In genomic region chr7:138753611-138754010, GRCh38 we compare ENCODE assay signal across 18 cellular contexts. TPM values are rescaled to one million over a fixed set of nuclear protein-coding genes. Genes with fewer than 3 reads are reported as not detected.
DNase-seq lines count a peak whose midpoint lies in the region; ATAC-seq and TF ChIP-seq lines count a peak whose summit lies in the region.
"Had no signal": no experiment of that assay in that cellular context is flagged by ENCODE, and none has a peak within 500 bp of the region (broad histone marks: within the 10 kb centered on the region; RNA-seq: fewer than 3 reads in every experiment).

No MANE protein-coding gene starts in this region.

- H3K9me2 ChIP-seq in Loucy (replicated peaks; ENCODE audit: low read depth, low read length), result no peaks in the 10 kb centered on the region

- peaks cover 80% of the 10 kb centered on the region for H3K4me1 Mint-ChIP-seq in activated T-cell treated with anti-CD3 and anti-CD28 coated beads, Interleukin-2, amount 50 U/mL, for 24 hours (ENCODE audit: low read depth)
- peaks cover 71% of the 10 kb centered on the region for H3K4me1 Mint-ChIP-seq in activated T-helper 1 cell treated with anti-CD3 and anti-CD28 coated beads, Interleukin-12 subunit alpha, Interleukin-12 subunit beta, Interleukin-2, Interleukin-4 antibody, amounts not matched to agents 30 ng/mL and 10 ng/mL and 1 ng/mL, durations not matched to agents 14 hours and 24 hours and 36 hours (ENCODE audit: low read depth)
- peaks cover 31 to 73% (median 61%) of the 10 kb centered on the region in 4 donors for H3K4me1 Mint-ChIP-seq in naive thymus-derived CD8-positive, alpha-beta T cell

- H2AFZ ChIP-seq in Loucy (ENCODE audit: low read length), result no peak overlapping the region

- H3K4me1 ChIP-seq in Loucy (ENCODE audit: insufficient read depth, low read length, poor library complexity, severe bottlenecking) (peaks cover 70% of the 10 kb centered on the region), left lung (peaks cover 0 to 7% of the 10 kb centered on the region in 2 donors)
- H3K4me1 ChIP-seq: sigmoid colon had no signal

- TF ChIP-seq CTCF in Loucy (conservative IDR thresholded peaks at IDR 0.05; ENCODE audit: low read length) (no peak), left lung (IDR thresholded peaks at IDR 0.05) (no peak)

- H3K79me2 ChIP-seq in Loucy (ENCODE audit: insufficient read depth, low read length), result no peaks in the 10 kb centered on the region

- H3K9ac ChIP-seq in Loucy (ENCODE audit: low read depth, low read length, poor library complexity, severe bottlenecking), result peak overlapping the region; percentile 57

- no peaks in the 10 kb centered on the region for H3K36me3 Mint-ChIP-seq in activated T-cell treated with anti-CD3 and anti-CD28 coated beads, Interleukin-2, amount 50 U/mL, for 24 hours (ENCODE audit: low read depth)
- no peaks in the 10 kb centered on the region for H3K36me3 Mint-ChIP-seq in activated T-helper 1 cell treated with anti-CD3 and anti-CD28 coated beads, Interleukin-12 subunit alpha, Interleukin-12 subunit beta, Interleukin-2, Interleukin-4 antibody, amounts not matched to agents 30 ng/mL and 10 ng/mL and 1 ng/mL, durations not matched to agents 14 hours and 24 hours and 36 hours (ENCODE audit: low read depth)
- H3K36me3 Mint-ChIP-seq in naive thymus-derived CD8-positive, alpha-beta T cell, result no peaks in the 10 kb centered on the region
- H3K36me3 Mint-ChIP-seq: brain, IgD-negative memory B cell had no signal

- DNase-seq in activated T-cell treated with anti-CD3 and anti-CD28 coated beads, Interleukin-2, amount 50 U/mL, for 24 hours, result no peak
- no peak for DNase-seq in activated T-cell treated with anti-CD3 and anti-CD28 coated beads, Interleukin-2, amount 50 U/mL, for 48 hours
- peak; percentile 20 for DNase-seq in activated T-helper 1 cell treated with anti-CD3 and anti-CD28 coated beads, Interleukin-12 subunit alpha, Interleukin-12 subunit beta, Interleukin-2, Interleukin-4 antibody, amounts not matched to agents 30 ng/mL and 10 ng/mL and 1 ng/mL, durations not matched to agents 14 hours and 24 hours and 36 hours (ENCODE audit: low spot score)
- DNase-seq in naive thymus-derived CD8-positive, alpha-beta T cell, result peak in 4 of 10 donors; percentile 11 to 44 (median 32)
- DNase-seq in left lung, result no peak
- no peak for DNase-seq in foreskin melanocyte
- DNase-seq: esophagus squamous epithelium; midbrain; NCI-H2107; sigmoid colon; stimulated activated CD4-positive, alpha-beta T cell treated with anti-CD3 and anti-CD28 coated beads, Interleukin-2, amount 100 ng/mL, for 24 hours had no signal

- POLR2A ChIA-PET in naive thymus-derived CD8-positive, alpha-beta T cell (lab: Charles Lee), result no interaction called here

- no peaks in the 10 kb centered on the region for H3K27me3 Mint-ChIP-seq in activated T-cell treated with anti-CD3 and anti-CD28 coated beads, Interleukin-2, amount 50 U/mL, for 24 hours
- H3K27me3 Mint-ChIP-seq in activated T-helper 1 cell treated with anti-CD3 and anti-CD28 coated beads, Interleukin-12 subunit alpha, Interleukin-12 subunit beta, Interleukin-2, Interleukin-4 antibody, amounts not matched to agents 30 ng/mL and 10 ng/mL and 1 ng/mL, durations not matched to agents 14 hours and 24 hours and 36 hours (ENCODE audit: insufficient read depth), result peaks cover 1% of the 10 kb centered on the region
- H3K27me3 Mint-ChIP-seq in naive thymus-derived CD8-positive, alpha-beta T cell, result no peaks in the 10 kb centered on the region
- H3K27me3 Mint-ChIP-seq: brain had no signal

- no peak overlapping the region for H3K27ac ChIP-seq in left lung
- H3K27ac ChIP-seq: sigmoid colon had no signal

- H4K20me1 ChIP-seq in Loucy (ENCODE audit: insufficient read depth, low read length, poor library complexity, severe bottlenecking), result no peaks in the 10 kb centered on the region

- H3K4me3 ChIP-seq in Loucy (ENCODE audit: low read length, poor library complexity, severe bottlenecking) (peak overlapping the region; percentile 34), left lung (no peak overlapping the region)
- H3K4me3 ChIP-seq: esophagus squamous epithelium, GM12878, sigmoid colon had no signal

- peak overlapping the region; percentile 83 for H3K27ac Mint-ChIP-seq in activated T-cell treated with anti-CD3 and anti-CD28 coated beads, Interleukin-2, amount 50 U/mL, for 24 hours
- H3K27ac Mint-ChIP-seq in activated T-helper 1 cell treated with anti-CD3 and anti-CD28 coated beads, Interleukin-12 subunit alpha, Interleukin-12 subunit beta, Interleukin-2, Interleukin-4 antibody, amounts not matched to agents 30 ng/mL and 10 ng/mL and 1 ng/mL, durations not matched to agents 14 hours and 24 hours and 36 hours, result peak overlapping the region; percentile 80
- H3K27ac Mint-ChIP-seq in naive thymus-derived CD8-positive, alpha-beta T cell, result peak overlapping the region; percentile 81 to 99 (median 94)
- H3K27ac Mint-ChIP-seq: IgD-negative memory B cell had no signal

- H3K4me2 ChIP-seq in Loucy (ENCODE audit: low read depth, low read length, poor library complexity, severe bottlenecking), result peak overlapping the region; percentile 64

- H3F3A ChIP-seq in Loucy (ENCODE audit: low read depth), result peaks cover 3% of the 10 kb centered on the region; the same call in 1 of the 2 replicates

- intact Hi-C loops in activated T-helper 1 cell treated with anti-CD3 and anti-CD28 coated beads, Interleukin-12 subunit alpha, Interleukin-12 subunit beta, Interleukin-2, Interleukin-4 antibody, amounts not matched to agents 30 ng/mL and 10 ng/mL and 1 ng/mL, durations not matched to agents 14 hours and 24 hours and 36 hours (cut with micrococcal nuclease), result no loop called here
- intact Hi-C loops in left lung (cut with DNase I), result no loop called here

- H3K4me3 Mint-ChIP-seq in activated T-cell treated with anti-CD3 and anti-CD28 coated beads, Interleukin-2, amount 50 U/mL, for 24 hours, result no peak overlapping the region
- peak overlapping the region; percentile 24 for H3K4me3 Mint-ChIP-seq in activated T-helper 1 cell treated with anti-CD3 and anti-CD28 coated beads, Interleukin-12 subunit alpha, Interleukin-12 subunit beta, Interleukin-2, Interleukin-4 antibody, amounts not matched to agents 30 ng/mL and 10 ng/mL and 1 ng/mL, durations not matched to agents 14 hours and 24 hours and 36 hours
- peak overlapping the region in 9 of 10 donors; percentile 9 to 82 (median 67) for H3K4me3 Mint-ChIP-seq in naive thymus-derived CD8-positive, alpha-beta T cell
- H3K4me3 Mint-ChIP-seq: brain had no signal

- no peak for ATAC-seq in naive thymus-derived CD8-positive, alpha-beta T cell
- ATAC-seq in left lung, result no peak
- ATAC-seq in GM21786 (IDR thresholded peaks at IDR 0.05; ENCODE audit: unreplicated experiment), result no peak
- ATAC-seq: GM12878 had no signal

- H3K27me3 ChIP-seq in Loucy (ENCODE audit: insufficient read depth, low read length, poor library complexity, severe bottlenecking), result no peaks in the 10 kb centered on the region
- no peaks in the 10 kb centered on the region for H3K27me3 ChIP-seq in left lung
- H3K27me3 ChIP-seq: sigmoid colon had no signal

- peaks cover 2% of the 10 kb centered on the region for H3K9me3 Mint-ChIP-seq in activated T-cell treated with anti-CD3 and anti-CD28 coated beads, Interleukin-2, amount 50 U/mL, for 24 hours
- H3K9me3 Mint-ChIP-seq in activated T-helper 1 cell treated with anti-CD3 and anti-CD28 coated beads, Interleukin-12 subunit alpha, Interleukin-12 subunit beta, Interleukin-2, Interleukin-4 antibody, amounts not matched to agents 30 ng/mL and 10 ng/mL and 1 ng/mL, durations not matched to agents 14 hours and 24 hours and 36 hours, result no peaks in the 10 kb centered on the region
- H3K9me3 Mint-ChIP-seq in naive thymus-derived CD8-positive, alpha-beta T cell, result no peaks in the 10 kb centered on the region
- H3K9me3 Mint-ChIP-seq: IgD-negative memory B cell had no signal

- no peaks in the 10 kb centered on the region for H3K9me3 ChIP-seq in Loucy (ENCODE audit: insufficient read depth, low read depth, low read length)
- H3K9me3 ChIP-seq in left lung, result no peaks in the 10 kb centered on the region
- H3K9me3 ChIP-seq: esophagus squamous epithelium, sigmoid colon had no signal

- H3K36me3 ChIP-seq in Loucy (ENCODE audit: insufficient read depth, low read length) (no peaks in the 10 kb centered on the region), left lung (no peaks in the 10 kb centered on the region)
- H3K36me3 ChIP-seq: esophagus squamous epithelium, sigmoid colon had no signal

RNA-seq across cellular contexts. Expression of gene TMEM213, which starts 44.2 kb away (rescaled TPM):
- 0.08 TPM in 1 of 2 replicates, not detected in the other for total RNA-seq in activated T-helper 1 cell treated with anti-CD3 and anti-CD28 coated beads, Interleukin-12 subunit alpha, Interleukin-12 subunit beta, Interleukin-2, Interleukin-4 antibody, amounts not matched to agents 30 ng/mL and 10 ng/mL and 1 ng/mL, durations not matched to agents 14 hours and 24 hours and 36 hours
- total RNA-seq in naive thymus-derived CD8-positive, alpha-beta T cell, result not detected
- not detected for polyA plus RNA-seq in naive thymus-derived CD8-positive, alpha-beta T cell
- 10 to 100 TPM in 1 of 2 donors, under 1 TPM in 1; 0.05 to 32.8 TPM for total RNA-seq in left lung
- total RNA-seq: GM12878, osteoblast, sigmoid colon, temporal lobe had no signal
- polyA plus RNA-seq: GM12878, IgD-negative memory B cell had no signal

RNA-seq across cellular contexts. Expression of gene ATP6V0A4, which starts 44.4 kb away (rescaled TPM):
- total RNA-seq in activated T-helper 1 cell treated with anti-CD3 and anti-CD28 coated beads, Interleukin-12 subunit alpha, Interleukin-12 subunit beta, Interleukin-2, Interleukin-4 antibody, amounts not matched to agents 30 ng/mL and 10 ng/mL and 1 ng/mL, durations not matched to agents 14 hours and 24 hours and 36 hours, result not detected in 2 replicates
- total RNA-seq in naive thymus-derived CD8-positive, alpha-beta T cell, result not detected
- polyA plus RNA-seq in naive thymus-derived CD8-positive, alpha-beta T cell, result not detected
- total RNA-seq in left lung, result 1 to 10 TPM in 1 of 2 donors, under 1 TPM in 1; 0.99 to 7.3 TPM
- total RNA-seq: GM12878, sigmoid colon had no signal
- polyA plus RNA-seq: GM12878, IgD-negative memory B cell, sigmoid colon had no signal

RNA-seq across cellular contexts. Expression of gene SVOPL, which starts 52.4 kb away (rescaled TPM):
- total RNA-seq in activated T-helper 1 cell treated with anti-CD3 and anti-CD28 coated beads, Interleukin-12 subunit alpha, Interleukin-12 subunit beta, Interleukin-2, Interleukin-4 antibody, amounts not matched to agents 30 ng/mL and 10 ng/mL and 1 ng/mL, durations not matched to agents 14 hours and 24 hours and 36 hours, result not detected in 2 replicates
- not detected for total RNA-seq in naive thymus-derived CD8-positive, alpha-beta T cell
- 1 to 10 TPM; 3.0 to 8.2 (median 3.7) TPM for polyA plus RNA-seq in naive thymus-derived CD8-positive, alpha-beta T cell
- under 1 TPM in 1 of 2 donors, not detected in 1; 0.26 TPM for total RNA-seq in left lung
- total RNA-seq: GM12878, osteoblast, sigmoid colon had no signal
- polyA plus RNA-seq: IgD-negative memory B cell had no signal
